Comparison of ENCODE assay signal across 8 cellular contexts in the genomic region with DNA sequence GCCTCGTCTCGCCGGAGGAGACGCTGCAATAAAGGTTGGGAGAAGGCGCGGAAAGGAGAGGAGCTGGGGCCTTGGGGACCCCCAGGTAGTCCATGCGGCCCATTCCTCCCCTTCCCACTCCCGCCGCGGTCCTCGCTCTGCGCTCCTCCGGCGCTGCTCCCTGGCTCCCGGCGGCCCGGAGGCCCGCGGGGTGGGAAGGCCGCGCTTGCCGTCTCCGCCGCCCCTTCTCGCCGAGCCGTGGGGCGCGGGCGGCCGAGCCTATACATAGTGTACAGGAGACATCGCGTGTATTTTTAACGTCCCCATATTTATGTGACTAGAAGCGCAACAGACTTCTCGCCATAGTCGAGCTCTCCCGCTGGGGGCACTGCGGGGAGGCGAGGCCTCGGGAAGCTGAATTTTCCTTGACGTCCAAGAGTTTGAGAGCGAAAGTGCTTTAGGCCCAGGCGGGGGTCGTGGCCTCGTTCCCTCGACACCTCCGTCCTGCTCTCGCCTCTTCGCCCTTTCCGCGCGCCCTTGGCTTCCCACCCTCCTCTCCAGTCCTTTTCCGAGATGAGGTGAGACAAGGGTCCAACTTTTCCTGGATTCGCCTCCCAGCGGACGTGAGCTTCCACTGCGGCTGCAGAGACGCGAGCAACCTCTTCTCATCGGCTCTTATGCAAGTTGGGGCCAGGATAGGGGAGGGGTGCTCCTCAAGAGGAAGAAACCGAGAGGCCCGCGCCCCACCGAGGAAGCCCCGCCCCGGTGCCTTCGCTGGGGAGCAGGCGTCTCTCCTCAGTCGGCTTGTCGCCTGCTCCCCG. TPM values are rescaled to one million over a fixed set of nuclear protein-coding genes. Genes with fewer than 3 reads are reported as not detected.
DNase-seq lines count a peak whose midpoint lies in the region; ATAC-seq and TF ChIP-seq lines count a peak whose summit lies in the region.

No MANE protein-coding gene starts in this region.

- in situ Hi-C loops in transverse colon (cut with MboI; ENCODE audit: low pct_ligation_motif_present in 1 of 4, low pct_unique_long_range_greater_than_20kb in 1 of 4, low sequenced_read_pairs in 3 of 4), result no loop called here
- in situ Hi-C loops in G401 (cut with HindIII; ENCODE audit: low sequenced_read_pairs), result no loop called here

- no peaks in the 10 kb centered on the region for H3K27me3 Mint-ChIP-seq in effector memory CD8-positive, alpha-beta T cell

- no peak for TF ChIP-seq POLR2A in NB4 (IDR thresholded peaks at IDR 0.05; ENCODE audit: extremely low read depth, insufficient read length)
- TF ChIP-seq POLR2A in transverse colon (IDR thresholded peaks at IDR 0.05), result no peak

- DNase-seq in AG09309 (ENCODE audit: low read depth) (no peak), NB4 (ENCODE audit: low read depth) (peak; percentile 92), lung (ENCODE audit: low spot score) (peak; percentile 58), transverse colon (peak; percentile 16), G401 (ENCODE audit: low spot score) (no peak), GM19238 (ENCODE audit: insufficient read length, low spot score) (no peak)
- DNase-seq in effector memory CD8-positive, alpha-beta T cell, result no peak

- H3K27me3 ChIP-seq in lung (ENCODE audit: control insufficient read depth, insufficient read depth) (no peaks in the 10 kb centered on the region), transverse colon (peaks cover 25% of the 10 kb centered on the region)

- TF ChIP-seq CTCF in AG09309 (IDR thresholded peaks at IDR 0.05; ENCODE audit: control insufficient read depth, insufficient read depth, low read depth, low read length, missing control alignments), result peak; percentile 46
- TF ChIP-seq CTCF in NB4 (IDR thresholded peaks at IDR 0.05; ENCODE audit: low read depth, low read length), result peak; percentile 12
- TF ChIP-seq CTCF in lung (IDR thresholded peaks at IDR 0.05; ENCODE audit: control extremely low read depth, extremely low read depth), result no peak
- TF ChIP-seq CTCF in transverse colon (IDR thresholded peaks at IDR 0.05), result peak in 2 of 5 experiments; percentile 5 to 23

- TF ChIP-seq EP300 in transverse colon (IDR thresholded peaks at IDR 0.05; ENCODE audit: low read depth), result no peak

- no peaks in the 10 kb centered on the region for H3K9me3 ChIP-seq in lung (ENCODE audit: control insufficient read depth in 2 of 2, insufficient read depth in 1 of 2, low read length in 1 of 2)
- no peaks in the 10 kb centered on the region for H3K9me3 ChIP-seq in transverse colon

- ATAC-seq in effector memory CD8-positive, alpha-beta T cell (replicated peaks), result peak; percentile 42
- ATAC-seq in lung (ENCODE audit: insufficient read depth, low FRiP score) (no peak), GM21423 (IDR thresholded peaks at IDR 0.05; ENCODE audit: unreplicated experiment) (no peak)

- H3K27ac ChIP-seq in lung (ENCODE audit: low read depth in 1 of 2, low read length in 1 of 2), result no peak overlapping the region
- no peak overlapping the region for H3K27ac ChIP-seq in transverse colon

- peaks cover 29 to 31% of the 10 kb centered on the region in 2 donors for H3K4me1 Mint-ChIP-seq in effector memory CD8-positive, alpha-beta T cell (ENCODE audit: low read depth in 2 of 2)

- 5 to 18% methylated on average over 66 to 72 of the region's 72 CpGs for WGBS in lung, 2 donors
- whole genome bisulfite sequencing in transverse colon (ENCODE audit: low coverage in 1 of 2), 2 donors, result 45% methylated on average over 64 of the region's 72 CpGs; no CpG with 5 or more reads in 1 of the 2 donors

- H3K4me3 ChIP-seq in AG09309 (ENCODE audit: control insufficient read depth, low read depth, low read length) (peak overlapping the region; percentile 44), NB4 (ENCODE audit: low read depth, low read length) (no peak overlapping the region), lung (no peak overlapping the region), transverse colon (peak overlapping the region in 1 of 4 donors; percentile 28)

- H3K36me3 Mint-ChIP-seq in effector memory CD8-positive, alpha-beta T cell (ENCODE audit: insufficient read depth), result peaks cover 31% of the 10 kb centered on the region

- intact Hi-C loops in transverse colon (cut with DNase I; ENCODE audit: low total_unique reads), result no loop called here

- no peak overlapping the region for H3K27ac Mint-ChIP-seq in effector memory CD8-positive, alpha-beta T cell

- no peaks in the 10 kb centered on the region for H3K9me3 Mint-ChIP-seq in effector memory CD8-positive, alpha-beta T cell

- peaks cover 8 to 21% of the 10 kb centered on the region in 2 donors for H3K4me1 ChIP-seq in lung (ENCODE audit: control insufficient read depth in 2 of 2, insufficient read depth in 2 of 2, low read length in 2 of 2)
- H3K4me1 ChIP-seq in transverse colon, result peaks cover 4 to 41% (median 14%) of the 10 kb centered on the region in 4 donors

- H3K4me3 Mint-ChIP-seq in effector memory CD8-positive, alpha-beta T cell, result peak overlapping the region; percentile 10 to 34

- peaks cover 17 to 21% of the 10 kb centered on the region in 2 donors for H3K36me3 ChIP-seq in lung (ENCODE audit: control insufficient read depth in 2 of 2, insufficient read depth in 2 of 2, low read length in 2 of 2)
- H3K36me3 ChIP-seq in transverse colon, result peaks cover 0 to 24% (median 10%) of the 10 kb centered on the region in 4 donors

RNA-seq across cellular contexts. Expression of a gene that starts 29.0 kb away (rescaled TPM):
- under 1 TPM in 1 of 2 donors, not detected in 1; 0.52 TPM for total RNA-seq in lung
- not detected for polyA plus RNA-seq in lung
- total RNA-seq in transverse colon, result not detected
- total RNA-seq in G401 (2014; rRNA removed; shearing (Covaris generic)), result 0.03 and 0.43 TPM in 2 replicates

RNA-seq across cellular contexts. Expression of a gene that starts 31.7 kb away (rescaled TPM):
- total RNA-seq in lung, result 10 to 100 TPM; 15.3 to 24.2 TPM
- polyA plus RNA-seq in lung, result 10 to 100 TPM; 11.1 to 14.9 TPM
- 10 to 100 TPM; 18.3 to 97.3 (median 27.3) TPM for total RNA-seq in transverse colon
- 7.4 and 13.7 TPM in 2 replicates for total RNA-seq in G401 (2014; rRNA removed; shearing (Covaris generic))

RNA-seq across cellular contexts. Expression of a gene that starts 49.3 kb away (rescaled TPM):
- total RNA-seq in lung, result 10 to 100 TPM; 31.1 to 35.0 TPM
- polyA plus RNA-seq in lung, result 10 to 100 TPM in 1 of 2 donors, 1 to 10 TPM in 1; 3.1 to 47.7 TPM
- 1 to 10 TPM in 1 of 4 donors, not detected in 3; 3.8 TPM for total RNA-seq in transverse colon
- not detected in 2 replicates for total RNA-seq in G401 (2014; rRNA removed; shearing (Covaris generic))

Comparison
In these comparisons a context has a peak if more than half of its experiments do, and no peak if none do; other contexts are left out.
1. DNase-seq: peak in NB4 (single experiment), lung (single experiment) and transverse colon (single experiment); none in AG09309 (single experiment), effector memory CD8-positive, alpha-beta T cell (0 of 3), G401 (single experiment) and GM19238 (single experiment).
2. RNA of a gene that starts 49.3 kb away (total RNA-seq): 31.1 to 35.0 TPM in lung; 3.8 TPM in transverse colon and not detected in G401; every median in the first group is over 4 times any median in the second.